8 cellular contexts compared by ENCODE assay signal in the genomic region with DNA sequence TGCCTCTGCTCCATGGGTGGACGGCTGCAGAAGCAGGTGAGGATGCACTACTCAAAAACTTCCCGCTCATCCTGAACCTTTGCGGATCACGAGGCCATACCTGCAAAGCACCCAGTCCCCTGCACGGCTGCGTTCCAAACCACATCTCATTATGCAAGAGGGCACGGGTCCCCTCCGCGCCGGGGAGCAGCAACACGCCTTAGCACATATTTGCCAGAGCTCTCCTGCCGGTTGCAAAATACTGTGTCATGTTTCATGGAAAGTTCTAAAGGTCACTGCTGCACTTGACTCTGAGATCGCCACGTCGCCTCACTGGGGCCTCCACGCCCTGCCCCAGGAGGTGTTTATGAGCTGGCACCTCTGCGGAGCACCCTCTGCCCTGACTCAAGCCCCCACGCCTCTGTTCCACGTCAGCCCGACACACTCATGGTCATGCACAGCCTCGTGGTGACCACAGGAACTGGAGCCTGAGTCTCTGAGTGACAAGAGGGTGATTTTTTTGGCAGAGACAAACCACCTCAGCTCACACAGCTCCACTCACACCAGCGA.
DNase-seq lines count a peak whose midpoint lies in the region; ATAC-seq and TF ChIP-seq lines count a peak whose summit lies in the region.

No MANE protein-coding gene starts in this region.

- H3K4me3 ChIP-seq in RWPE2 (ENCODE audit: severe bottlenecking), result no peak overlapping the region
- H3K4me3 ChIP-seq in fibroblast of villous mesenchyme (ENCODE audit: low read depth, low read length), result no peak overlapping the region
- no peak overlapping the region for H3K4me3 ChIP-seq in smooth muscle cell

- no peaks in the 10 kb centered on the region for H3K79me2 ChIP-seq in smooth muscle cell (ENCODE audit: low read depth)

- peaks cover 32% of the 10 kb centered on the region for H3K4me1 ChIP-seq in RWPE2 (ENCODE audit: insufficient read depth, poor library complexity, severe bottlenecking)
- peaks cover 18% of the 10 kb centered on the region for H3K4me1 ChIP-seq in smooth muscle cell (ENCODE audit: low read depth)

- H3F3A ChIP-seq in smooth muscle cell (ENCODE audit: low read depth), result no peaks in the 10 kb centered on the region

- no peak overlapping the region for H2AFZ ChIP-seq in smooth muscle cell (ENCODE audit: low read depth)

- peak overlapping the region; percentile 60 for H3K27ac ChIP-seq in RWPE2 (ENCODE audit: poor library complexity, severe bottlenecking)
- H3K27ac ChIP-seq in smooth muscle cell (ENCODE audit: low read depth), result no peak overlapping the region

- H4K20me1 ChIP-seq in smooth muscle cell (ENCODE audit: low read depth), result no peaks in the 10 kb centered on the region

- TF ChIP-seq CTCF in RWPE2 (IDR thresholded peaks at IDR 0.05; ENCODE audit: poor library complexity, severe bottlenecking) (peak; percentile 59), fibroblast of villous mesenchyme (IDR thresholded peaks at IDR 0.05; ENCODE audit: insufficient read depth, low read depth, low read length) (peak; percentile 56), smooth muscle cell (IDR thresholded peaks at IDR 0.05; ENCODE audit: borderline replicate concordance, insufficient read depth, poor library complexity, severe bottlenecking) (peak; percentile 13)

- DNase-seq in SIG-M5 treated with dmso at 0.1 percent for 504 hours (lab: John Stamatoyannopoulos, UW; ENCODE audit: unreplicated experiment) (peak; percentile 52), SIG-M5 (lab: John Stamatoyannopoulos, UW) (no peak), RWPE2 (ENCODE audit: low spot score) (peak; percentile 86), fibroblast of villous mesenchyme (ENCODE audit: low read depth) (peak; percentile 95), smooth muscle cell (lab: John Stamatoyannopoulos, UW; ENCODE audit: unreplicated experiment) (no peak), NCI-H2081 (lab: John Stamatoyannopoulos, UW) (no peak)

- WGBS in smooth muscle cell (ENCODE audit: low lambda C conversion rate), result 63% methylated on average over 22 of the region's 22 CpGs

- H3K4me2 ChIP-seq in smooth muscle cell, result no peak overlapping the region

- H3K36me3 ChIP-seq in RWPE2 (ENCODE audit: low read depth) (no peaks in the 10 kb centered on the region), smooth muscle cell (ENCODE audit: low read depth) (no peaks in the 10 kb centered on the region)

- H3K27me3 ChIP-seq in RWPE2 (ENCODE audit: insufficient read depth, poor library complexity, severe bottlenecking) (no peaks in the 10 kb centered on the region), smooth muscle cell (ENCODE audit: low read depth) (no peaks in the 10 kb centered on the region)

- no peaks in the 10 kb centered on the region for H3K9me3 ChIP-seq in RWPE2 (ENCODE audit: severe bottlenecking)
- H3K9me3 ChIP-seq in smooth muscle cell (replicated peaks; ENCODE audit: low read depth), result no peaks in the 10 kb centered on the region

- no peak overlapping the region for H3K9ac ChIP-seq in smooth muscle cell (ENCODE audit: low read depth)

- ATAC-seq in RWPE2 (ENCODE audit: low read depth) (peak; percentile 83), HG02981 (IDR thresholded peaks at IDR 0.05; ENCODE audit: unreplicated experiment) (no peak), GM21367 (IDR thresholded peaks at IDR 0.05; ENCODE audit: unreplicated experiment) (no peak)

Comparison
In these comparisons a context has a peak if more than half of its experiments do, and no peak if none do; other contexts are left out.
1. DNase-seq: peak in SIG-M5 treated with dmso at 0.1 percent for 504 hours (single experiment), RWPE2 (single experiment) and fibroblast of villous mesenchyme (single experiment); none in SIG-M5 (single experiment), smooth muscle cell (single experiment) and NCI-H2081 (0 of 2).
2. Peak in every context shown above with its lines, with median percentiles within 50 percentile points of each other: CTCF ChIP-seq.